8 cellular contexts compared by ENCODE assay signal in genomic region chr5:129460121-129460950, GRCh38. TPM values are rescaled to one million over a fixed set of nuclear protein-coding genes. Genes with fewer than 3 reads are reported as not detected.
A peak's percentile ranks its signal among the peaks of the same experiment; 100 is the strongest.
DNase-seq lines count a peak whose midpoint lies in the region; ATAC-seq and TF ChIP-seq lines count a peak whose summit lies in the region.

Gene ADAMTS19 (plus strand): TSS chr5:129460298. CDS start chr5:129460392, 94 bp downstream.

- H3K9ac ChIP-seq in liver (ENCODE audit: low read depth in 1 of 2, low read length in 2 of 2) = no peak within 1 kb of the TSS

- H3K79me2 ChIP-seq in ACC112 (ENCODE audit: control insufficient read depth, insufficient read depth, low read length, unreplicated experiment) = no peaks in the 10 kb centered on the region

- TF ChIP-seq RAD21 in liver (IDR thresholded peaks at IDR 0.05) = no peak

- H3K4me1 ChIP-seq in ACC112 (ENCODE audit: control insufficient read depth, insufficient read depth, low read length, unreplicated experiment) (peaks cover 3% of the 10 kb centered on the region), liver (ENCODE audit: control insufficient read depth in 4 of 4, insufficient read depth in 4 of 4, low read length in 3 of 4) (peaks cover 6 to 23% (median 17%) of the 10 kb centered on the region in 4 donors), testis (no peaks in the 10 kb centered on the region)

- H3K4me3 ChIP-seq in ACC112 (ENCODE audit: low read depth, low read length) (peak within 1 kb of the TSS; percentile 78), liver (ENCODE audit: low read depth in 1 of 3, low read length in 3 of 3) (peak within 1 kb of the TSS in 2 of 3 donors; percentile 24 to 39), testis (peak within 1 kb of the TSS; percentile 8 to 37)

- ATAC-seq in GM21360 (IDR thresholded peaks at IDR 0.05; ENCODE audit: unreplicated experiment) = peak; percentile 67

- peaks cover 37% of the 10 kb centered on the region for H3K27me3 ChIP-seq in ACC112 (ENCODE audit: insufficient read depth, low read length)
- H3K27me3 ChIP-seq in liver (ENCODE audit: control insufficient read depth in 4 of 4, insufficient read depth in 4 of 4, low read length in 3 of 4) = peaks cover 0 to 13% (median 6%) of the 10 kb centered on the region in 4 donors
- H3K27me3 ChIP-seq in testis = no peaks in the 10 kb centered on the region

- DNase-seq in OCI-M1 (lab: John Stamatoyannopoulos, UW) (peak; percentile 26), dermis blood vessel endothelial cell (peak; percentile 36), testis (peak; percentile 23), HT-29 (ENCODE audit: low spot score) (no peak)
- no peak for DNase-seq in activated CD4-positive, CD25-positive, alpha-beta regulatory T cell treated with anti-CD3 and anti-CD28 coated beads, Interleukin-2, amount 50 U/mL, for 72 hours

- peak within 1 kb of the TSS; percentile 88 for H2AFZ ChIP-seq in ACC112 (ENCODE audit: low read length, unreplicated experiment)

- no peaks in the 10 kb centered on the region for H3K36me3 ChIP-seq in ACC112 (ENCODE audit: insufficient read depth, low read length)
- H3K36me3 ChIP-seq in liver (ENCODE audit: control insufficient read depth in 4 of 4, insufficient read depth in 3 of 4, low read depth in 1 of 4, low read length in 3 of 4) = no peaks in the 10 kb centered on the region
- no peaks in the 10 kb centered on the region for H3K36me3 ChIP-seq in testis (ENCODE audit: low read depth, missing control alignments)

- intact Hi-C loops in testis (cut with DNase I; ENCODE audit: low total_unique reads) = no loop called here

- no peak for TF ChIP-seq CTCF in liver (IDR thresholded peaks at IDR 0.05; ENCODE audit: low read depth, low read length, missing input control)
- TF ChIP-seq CTCF in testis (IDR thresholded peaks at IDR 0.05) = no peak

- TF ChIP-seq POLR2A in testis (IDR thresholded peaks at IDR 0.05) = no peak

- H3K27ac ChIP-seq in ACC112 (ENCODE audit: low read depth, low read length) (no peak within 1 kb of the TSS), liver (ENCODE audit: low read depth in 1 of 2, low read length in 2 of 2) (no peak within 1 kb of the TSS), testis (no peak within 1 kb of the TSS)

- H3K9me3 ChIP-seq in liver (ENCODE audit: control insufficient read depth in 4 of 4, low read length in 3 of 4) (no peaks in the 10 kb centered on the region), testis (no peaks in the 10 kb centered on the region)

- 2% methylated on average over 60 of the region's 60 CpGs for WGBS in liver
- 1% methylated on average over 25 to 47 of the region's 60 CpGs for WGBS in testis, 2 donors

TF ChIP-seq in liver, 16 proteins besides CTCF, POLR2A, EP300 and RAD21:
- no peak for TF ChIP-seq HNF4G (IDR thresholded peaks at IDR 0.05)
- no peak for TF ChIP-seq TAF1 (conservative IDR thresholded peaks at IDR 0.05)
- no peak for TF ChIP-seq NR2F2 (IDR thresholded peaks at IDR 0.05)
- no peak for TF ChIP-seq FOXA2 (IDR thresholded peaks at IDR 0.05)
- no peak for TF ChIP-seq MAX (IDR thresholded peaks at IDR 0.05)
- no peak for TF ChIP-seq EGR1 (IDR thresholded peaks at IDR 0.05; ENCODE audit: low read depth in 2 of 2)
- no peak for TF ChIP-seq GABPA (IDR thresholded peaks at IDR 0.05 in 1 of 2, conservative IDR thresholded peaks at IDR 0.05 in 1 of 2)
- no peak for TF ChIP-seq ZBTB33 (IDR thresholded peaks at IDR 0.05)
- no peak for TF ChIP-seq YY1 (IDR thresholded peaks at IDR 0.05)
- no peak for TF ChIP-seq REST (IDR thresholded peaks at IDR 0.05)
- TF ChIP-seq HNF4A (conservative IDR thresholded peaks at IDR 0.05) = no peak
- TF ChIP-seq RXRA (IDR thresholded peaks at IDR 0.05) = no peak
- TF ChIP-seq SP1 (IDR thresholded peaks at IDR 0.05) = no peak

RNA-seq across cellular contexts. Expression of gene ADAMTS19, which starts in this region (rescaled TPM):
- total RNA-seq in dermis blood vessel endothelial cell = not detected in 2 replicates
- under 1 TPM in 1 of 2 donors, not detected in 1; 0.09 TPM for total RNA-seq in liver
- not detected for polyA plus RNA-seq in liver
- total RNA-seq in testis = 1 to 10 TPM; 2.6 to 4.6 TPM
- polyA plus RNA-seq in testis (ENCODE audit: insufficient read depth, low read depth, low replicate concordance) = 0.90 TPM
- total RNA-seq in HT-29 (2014; rRNA removed; shearing (Covaris generic)) = not detected in 2 replicates

Comparison
In these comparisons a context has a peak if more than half of its experiments do, and no peak if none do; other contexts are left out.
1. Peak in DNase-seq in dermis blood vessel endothelial cell; RNA of the gene not detected or under 1 TPM.
2. H3K4me3 ChIP-seq: peak in every context shown above with its lines; median percentile 78 in ACC112; 32 in liver; 22 in testis.
3. DNase-seq: peak in OCI-M1 (single experiment) and testis (single experiment); none in activated CD4-positive, CD25-positive, alpha-beta regulatory T cell treated with anti-CD3 and anti-CD28 coated beads, Interleukin-2, amount 50 U/mL, for 72 hours (single experiment) and HT-29 (single experiment).